In the genomic region with DNA sequence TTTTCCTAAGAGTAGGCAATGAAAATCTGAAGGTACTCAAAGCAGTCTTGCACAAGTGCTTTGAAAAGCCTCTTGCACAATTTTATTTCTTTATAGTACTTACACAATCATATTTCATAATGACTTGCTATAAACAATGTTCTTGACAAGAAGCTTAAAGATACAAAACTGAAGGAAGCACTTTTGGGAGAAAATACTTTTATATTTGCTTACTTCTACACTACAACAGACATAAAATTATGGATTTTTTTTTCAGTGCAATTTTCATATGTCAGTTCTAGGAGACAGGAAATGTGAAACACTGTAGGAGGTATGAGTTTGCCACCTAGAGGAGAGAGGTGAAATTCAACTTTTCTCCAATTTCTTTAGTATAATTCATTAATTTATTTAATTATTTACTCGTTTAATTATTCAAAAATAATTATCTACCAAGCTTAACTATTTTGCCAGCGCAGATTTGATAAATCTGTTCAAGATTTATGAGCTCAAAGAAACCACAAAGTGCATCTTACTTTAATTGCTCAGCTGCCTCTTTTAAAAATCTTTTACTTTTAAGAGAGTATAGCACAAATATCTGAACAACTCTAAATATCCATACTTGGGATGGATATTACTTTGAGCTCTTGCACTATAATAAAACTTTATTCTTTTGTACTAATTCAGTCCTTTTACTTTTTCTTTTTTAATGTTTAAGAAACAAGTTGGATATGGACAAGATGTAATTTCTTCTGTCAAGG, we compare ENCODE assay signal across 1 cellular context.
TF ChIP-seq lines count a peak whose summit lies in the region.

No MANE protein-coding gene starts in this region.

TF ChIP-seq in HepG2, 621 proteins besides CTCF, POLR2A, EP300 and RAD21:
- TF ChIP-seq ZNF280D (CRISPR knock-in tag; IDR thresholded peaks at IDR 0.05) (no peak), CEBPB (IDR thresholded peaks at IDR 0.05; ENCODE audit: borderline replicate concordance, low read depth, low read length) (peak; percentile 36; the same call in 1 of the 2 replicates), STAG1 (CRISPR knock-in tag; IDR thresholded peaks at IDR 0.05) (peak; percentile 40), ZMYM2 (CRISPR knock-in tag; IDR thresholded peaks at IDR 0.05) (no peak)
